ENCODE assay signal across 1 cellular context in genomic region chr20:8587810-8588209, GRCh38.
TF ChIP-seq lines count a peak whose summit lies in the region.

No MANE protein-coding gene starts in this region.

TF ChIP-seq in GM12878, 131 proteins besides CTCF, POLR2A, EP300 and RAD21 (continued from another document):
- no peak for TF ChIP-seq WRNIP1 (IDR thresholded peaks at IDR 0.05; ENCODE audit: borderline replicate concordance, low read depth, low read length)
- no peak for TF ChIP-seq NR2F1 (conservative IDR thresholded peaks at IDR 0.05)
- TF ChIP-seq ZSCAN29 (IDR thresholded peaks at IDR 0.05): no peak
- TF ChIP-seq NR2C2 (IDR thresholded peaks at IDR 0.05; ENCODE audit: borderline replicate concordance, control insufficient read depth, insufficient read length, low read depth): no peak
- TF ChIP-seq E2F4 (IDR thresholded peaks at IDR 0.05; ENCODE audit: low read depth, low read length): no peak
- TF ChIP-seq CEBPZ (IDR thresholded peaks at IDR 0.05; ENCODE audit: low read depth, low read length): no peak
- no peak for TF ChIP-seq MTA2 (IDR thresholded peaks at IDR 0.05; ENCODE audit: low read depth)
- TF ChIP-seq MAX (IDR thresholded peaks at IDR 0.05; ENCODE audit: low read depth, low read length): no peak
- TF ChIP-seq PAX8 (IDR thresholded peaks at IDR 0.05): no peak
- TF ChIP-seq TCF7 (IDR thresholded peaks at IDR 0.05; ENCODE audit: borderline replicate concordance): no peak
- TF ChIP-seq RELA (IDR thresholded peaks at IDR 0.05; ENCODE audit: borderline replicate concordance, partially characterized antibody): no peak
- no peak for TF ChIP-seq MYB (IDR thresholded peaks at IDR 0.05; ENCODE audit: borderline replicate concordance, low read depth, low read length)
- TF ChIP-seq CHD2 (IDR thresholded peaks at IDR 0.05; ENCODE audit: borderline replicate concordance, low read depth, low read length): 0 out of 2 replicates have a peak, but pooled peaks have one; percentile 45
- 0 out of 2 replicates have a peak, but pooled peaks have one; percentile 51 for TF ChIP-seq ZNF384 (IDR thresholded peaks at IDR 0.05; ENCODE audit: borderline replicate concordance, low read depth, low read length)
- TF ChIP-seq BMI1 (IDR thresholded peaks at IDR 0.05; ENCODE audit: borderline replicate concordance): no peak
- no peak for TF ChIP-seq PML (IDR thresholded peaks at IDR 0.05; ENCODE audit: low read length)
- TF ChIP-seq CREB1 (IDR thresholded peaks at IDR 0.05; ENCODE audit: low read depth): no peak
- no peak for TF ChIP-seq EED (IDR thresholded peaks at IDR 0.05; ENCODE audit: low read depth)
- no peak for TF ChIP-seq NR2C1 (IDR thresholded peaks at IDR 0.05)
- TF ChIP-seq KDM1A (IDR thresholded peaks at IDR 0.05; ENCODE audit: borderline replicate concordance): no peak
- no peak for TF ChIP-seq ZNF217 (IDR thresholded peaks at IDR 0.05)
- no peak for TF ChIP-seq KLF5 (IDR thresholded peaks at IDR 0.05; ENCODE audit: partially characterized antibody)
- TF ChIP-seq STAT3 (IDR thresholded peaks at IDR 0.05; ENCODE audit: low read depth, low read length): no peak
- no peak for TF ChIP-seq NFYA (IDR thresholded peaks at IDR 0.05; ENCODE audit: borderline replicate concordance, low read depth, low read length)
- TF ChIP-seq JUNB (IDR thresholded peaks at IDR 0.05): 0 out of 2 replicates have a peak, but pooled peaks have one; percentile 6
- no peak for TF ChIP-seq STAT1 (conservative IDR thresholded peaks at IDR 0.05)
- TF ChIP-seq ZBTB40 (IDR thresholded peaks at IDR 0.05; ENCODE audit: borderline replicate concordance): no peak
